1 cellular context compared by ENCODE assay signal in genomic region chr16:24539850-24540484, GRCh38.
TF ChIP-seq lines count a peak whose summit lies in the region.

No MANE protein-coding gene starts in this region.

TF ChIP-seq in HepG2, 621 proteins besides CTCF, POLR2A, EP300 and RAD21 (continued from another document and continues in another):
- no peak; the same call in 1 of the 2 replicates for TF ChIP-seq MLXIP (CRISPR knock-in tag; IDR thresholded peaks at IDR 0.05; ENCODE audit: borderline replicate concordance)
- TF ChIP-seq ZNF83 (CRISPR knock-in tag; IDR thresholded peaks at IDR 0.05; ENCODE audit: borderline replicate concordance): no peak
- TF ChIP-seq ZNF850 (CRISPR knock-in tag; conservative IDR thresholded peaks at IDR 0.05): no peak
- no peak for TF ChIP-seq ZFP36L2 (CRISPR knock-in tag; IDR thresholded peaks at IDR 0.05)
- no peak for TF ChIP-seq ARNT (IDR thresholded peaks at IDR 0.05)
- no peak for TF ChIP-seq ZNF512 (CRISPR knock-in tag; IDR thresholded peaks at IDR 0.05)
- no peak for TF ChIP-seq ZNF253 (CRISPR knock-in tag; IDR thresholded peaks at IDR 0.05; ENCODE audit: borderline replicate concordance)
- TF ChIP-seq ZNF549 (CRISPR knock-in tag; IDR thresholded peaks at IDR 0.05): no peak
- TF ChIP-seq TBL1XR1 (IDR thresholded peaks at IDR 0.05; ENCODE audit: borderline replicate concordance, low read length, partially characterized antibody): no peak
- TF ChIP-seq KAT8 (CRISPR knock-in tag; IDR thresholded peaks at IDR 0.05): no peak
- TF ChIP-seq JUN (CRISPR knock-in tag; IDR thresholded peaks at IDR 0.05): no peak
- peak; percentile 90; the same call in 1 of the 2 replicates for TF ChIP-seq ZNF570 (CRISPR knock-in tag; IDR thresholded peaks at IDR 0.05; ENCODE audit: borderline replicate concordance)
- no peak for TF ChIP-seq CREM (IDR thresholded peaks at IDR 0.05)
- TF ChIP-seq CREM (CRISPR knock-in tag; IDR thresholded peaks at IDR 0.05): no peak
- no peak for TF ChIP-seq NFKB2 (CRISPR knock-in tag; IDR thresholded peaks at IDR 0.05; ENCODE audit: borderline replicate concordance)
- no peak for TF ChIP-seq ZSCAN29 (CRISPR knock-in tag; conservative IDR thresholded peaks at IDR 0.05)
- 0 out of 2 replicates have a peak, but pooled peaks have one; percentile 52 for TF ChIP-seq ZNF431 (CRISPR knock-in tag; IDR thresholded peaks at IDR 0.05; ENCODE audit: borderline replicate concordance, low read depth)
- no peak for TF ChIP-seq DMAP1 (CRISPR knock-in tag; IDR thresholded peaks at IDR 0.05)
- TF ChIP-seq SOX6 (IDR thresholded peaks at IDR 0.05): no peak
- TF ChIP-seq SOX6 (CRISPR knock-in tag; IDR thresholded peaks at IDR 0.05): no peak
- TF ChIP-seq TBP (CRISPR knock-in tag; IDR thresholded peaks at IDR 0.05): no peak
- TF ChIP-seq ZNF652 (CRISPR knock-in tag; IDR thresholded peaks at IDR 0.05; ENCODE audit: borderline replicate concordance, low read depth): no peak
- TF ChIP-seq SNAI1 (CRISPR knock-in tag; IDR thresholded peaks at IDR 0.05; ENCODE audit: borderline replicate concordance): peak; percentile 93; the same call in 1 of the 2 replicates
- no peak for TF ChIP-seq CEBPB (IDR thresholded peaks at IDR 0.05; ENCODE audit: borderline replicate concordance, low read depth, low read length)
- TF ChIP-seq ZNF282 (IDR thresholded peaks at IDR 0.05; ENCODE audit: partially characterized antibody): no peak
- peak; percentile 9; the same call in 1 of the 2 replicates for TF ChIP-seq ZNF788 (CRISPR knock-in tag; IDR thresholded peaks at IDR 0.05; ENCODE audit: borderline replicate concordance)
- TF ChIP-seq HMG20B (CRISPR knock-in tag; conservative IDR thresholded peaks at IDR 0.05): no peak
- TF ChIP-seq MBD4 (IDR thresholded peaks at IDR 0.05; ENCODE audit: borderline replicate concordance, low read length): no peak
- no peak for TF ChIP-seq ARNT2 (CRISPR knock-in tag; IDR thresholded peaks at IDR 0.05; ENCODE audit: low read depth)
- TF ChIP-seq ZSCAN30 (CRISPR knock-in tag; IDR thresholded peaks at IDR 0.05): peak; percentile 34; the same call in 1 of the 2 replicates
- no peak; the same call in 1 of the 2 replicates for TF ChIP-seq ZSCAN31 (CRISPR knock-in tag; IDR thresholded peaks at IDR 0.05; ENCODE audit: low read depth)
- no peak for TF ChIP-seq HOXD1 (CRISPR knock-in tag; IDR thresholded peaks at IDR 0.05)
- TF ChIP-seq JUNB (CRISPR knock-in tag; IDR thresholded peaks at IDR 0.05; ENCODE audit: borderline replicate concordance): no peak
- no peak for TF ChIP-seq GMEB1 (CRISPR knock-in tag; IDR thresholded peaks at IDR 0.05; ENCODE audit: borderline replicate concordance)
- TF ChIP-seq MLX (CRISPR knock-in tag; IDR thresholded peaks at IDR 0.05): no peak
- no peak for TF ChIP-seq ZFAT (CRISPR knock-in tag; conservative IDR thresholded peaks at IDR 0.05)
- TF ChIP-seq MXD3 (CRISPR knock-in tag; IDR thresholded peaks at IDR 0.05): no peak
- no peak for TF ChIP-seq PPARG (CRISPR knock-in tag; conservative IDR thresholded peaks at IDR 0.05)
- TF ChIP-seq MED13 (CRISPR knock-in tag; IDR thresholded peaks at IDR 0.05): 0 out of 2 replicates have a peak, but pooled peaks have one; percentile 28
- no peak for TF ChIP-seq KLF12 (CRISPR knock-in tag; IDR thresholded peaks at IDR 0.05; ENCODE audit: borderline replicate concordance)
- TF ChIP-seq ZNF747 (CRISPR knock-in tag; IDR thresholded peaks at IDR 0.05; ENCODE audit: borderline replicate concordance): no peak
- no peak for TF ChIP-seq ZNF484 (CRISPR knock-in tag; IDR thresholded peaks at IDR 0.05; ENCODE audit: borderline replicate concordance, low read depth)
- no peak for TF ChIP-seq ZNF503 (CRISPR knock-in tag; IDR thresholded peaks at IDR 0.05)
- no peak for TF ChIP-seq ZBTB7B (CRISPR knock-in tag; IDR thresholded peaks at IDR 0.05)
- no peak for TF ChIP-seq ZNF614 (CRISPR knock-in tag; IDR thresholded peaks at IDR 0.05; ENCODE audit: borderline replicate concordance)
- TF ChIP-seq HNRNPLL (IDR thresholded peaks at IDR 0.05; ENCODE audit: low read depth, low read length, poor library complexity, severe bottlenecking): no peak
- TF ChIP-seq ZNF160 (CRISPR knock-in tag; IDR thresholded peaks at IDR 0.05): no peak
- no peak for TF ChIP-seq BHLHE40 (IDR thresholded peaks at IDR 0.05; ENCODE audit: low read length)
- no peak for TF ChIP-seq PRDM10 (CRISPR knock-in tag; IDR thresholded peaks at IDR 0.05; ENCODE audit: low read depth)
- TF ChIP-seq CHCHD3 (CRISPR knock-in tag; IDR thresholded peaks at IDR 0.05): 0 out of 2 replicates have a peak, but pooled peaks have one; percentile 49
- TF ChIP-seq ZNF776 (CRISPR knock-in tag; IDR thresholded peaks at IDR 0.05): peak; percentile 34; the same call in 1 of the 2 replicates
- 0 out of 2 replicates have a peak, but pooled peaks have one; percentile 25 for TF ChIP-seq ZBTB8A (CRISPR knock-in tag; IDR thresholded peaks at IDR 0.05; ENCODE audit: borderline replicate concordance, low read depth)
- TF ChIP-seq CENPBD1 (CRISPR knock-in tag; IDR thresholded peaks at IDR 0.05; ENCODE audit: borderline replicate concordance, low read depth): no peak
- no peak; the same call in 1 of the 2 replicates for TF ChIP-seq ZNF674 (CRISPR knock-in tag; IDR thresholded peaks at IDR 0.05; ENCODE audit: low read depth)
- no peak for TF ChIP-seq GTF2F1 (IDR thresholded peaks at IDR 0.05; ENCODE audit: low read length)
- TF ChIP-seq ZBTB42 (CRISPR knock-in tag; IDR thresholded peaks at IDR 0.05): peak; percentile 53; the same call in 1 of the 2 replicates
- no peak for TF ChIP-seq U2AF2 (IDR thresholded peaks at IDR 0.05; ENCODE audit: low read depth, low read length)
- TF ChIP-seq ATRX (CRISPR knock-in tag; IDR thresholded peaks at IDR 0.05; ENCODE audit: borderline replicate concordance): no peak
- TF ChIP-seq SMAD9 (CRISPR knock-in tag; IDR thresholded peaks at IDR 0.05): no peak
- peak; percentile 95 for TF ChIP-seq ZNF446 (CRISPR knock-in tag; IDR thresholded peaks at IDR 0.05)
- no peak for TF ChIP-seq TBX2 (CRISPR knock-in tag; IDR thresholded peaks at IDR 0.05; ENCODE audit: borderline replicate concordance)
- TF ChIP-seq SOX5 (CRISPR knock-in tag; IDR thresholded peaks at IDR 0.05; ENCODE audit: borderline replicate concordance): no peak
- TF ChIP-seq PHF21A (CRISPR knock-in tag; IDR thresholded peaks at IDR 0.05): no peak; the same call in 1 of the 2 replicates
- no peak for TF ChIP-seq RCOR2 (CRISPR knock-in tag; IDR thresholded peaks at IDR 0.05)
- TF ChIP-seq ZNF263 (CRISPR knock-in tag; IDR thresholded peaks at IDR 0.05): peak; percentile 10; the same call in 1 of the 2 replicates
- 0 out of 2 replicates have a peak, but pooled peaks have one; percentile 49 for TF ChIP-seq CC2D1A (CRISPR knock-in tag; IDR thresholded peaks at IDR 0.05)
- TF ChIP-seq MEIS2 (CRISPR knock-in tag; IDR thresholded peaks at IDR 0.05): no peak
- no peak for TF ChIP-seq ZC3H4 (CRISPR knock-in tag; IDR thresholded peaks at IDR 0.05; ENCODE audit: borderline replicate concordance)
- TF ChIP-seq SALL2 (CRISPR knock-in tag; IDR thresholded peaks at IDR 0.05): no peak
- TF ChIP-seq ZNF432 (CRISPR knock-in tag; IDR thresholded peaks at IDR 0.05; ENCODE audit: borderline replicate concordance): no peak
